ENCODE assay signal across 19 cellular contexts in genomic region chr20:58216334-58216733, GRCh38. TPM values are rescaled to one million over a fixed set of nuclear protein-coding genes. Genes with fewer than 3 reads are reported as not detected.
DNase-seq lines count a peak whose midpoint lies in the region; ATAC-seq, FAIRE-seq and TF ChIP-seq lines count a peak whose summit lies in the region.
"Had no signal": no experiment of that assay in that cellular context is flagged by ENCODE, and none has a peak within 500 bp of the region (broad histone marks: within the 10 kb centered on the region; RNA-seq: fewer than 3 reads in every experiment).

No MANE protein-coding gene starts in this region.

- peaks cover 0 to 11% (median 7%) of the 10 kb centered on the region in 4 donors for H3K9me3 ChIP-seq in upper lobe of left lung

- no peaks in the 10 kb centered on the region for H3K27me3 ChIP-seq in upper lobe of left lung

- FAIRE-seq in HTR-8/SVneo (lab: Jason Lieb, UNC), result peak; percentile 26
- FAIRE-seq: K562 had no signal

- ATAC-seq in upper lobe of left lung (ENCODE audit: low FRiP score in 2 of 2), result peak; percentile 46 to 79
- no peak for ATAC-seq in HG03135 (IDR thresholded peaks at IDR 0.05; ENCODE audit: unreplicated experiment)
- ATAC-seq: HCT116, K562 had no signal

- H3K4me1 ChIP-seq in upper lobe of left lung, result peaks cover 0 to 12% (median 6%) of the 10 kb centered on the region in 4 donors

- no peaks in the 10 kb centered on the region for H3K36me3 ChIP-seq in upper lobe of left lung

- 21 to 27% methylated on average over 4 of the region's 4 CpGs for WGBS in upper lobe of left lung, 2 donors

- peak overlapping the region in 1 of 4 donors; percentile 50 for H3K27ac ChIP-seq in upper lobe of left lung
- H3K27ac ChIP-seq: RWPE1 had no signal

- TF ChIP-seq CTCF in upper lobe of left lung (IDR thresholded peaks at IDR 0.05), result no peak
- TF ChIP-seq CTCF in GM10266 (IDR thresholded peaks at IDR 0.05; ENCODE audit: control insufficient read depth, insufficient read depth, low read depth, missing control alignments), result no peak

- H3K4me3 ChIP-seq in upper lobe of left lung, result no peak overlapping the region
- H3K4me3 ChIP-seq: K562 had no signal

- no peak for TF ChIP-seq POLR2A in upper lobe of left lung (IDR thresholded peaks at IDR 0.05)

- DNase-seq in HTR-8/SVneo (ENCODE audit: insufficient read length, low spot score), result no peak
- peak; percentile 78 for DNase-seq in amniotic epithelial cell (ENCODE audit: low read depth)
- peak; percentile 66 for DNase-seq in iris pigment epithelial cell (ENCODE audit: low read depth)
- peak in 1 of 2 donors; percentile 59 for DNase-seq in upper lobe of left lung
- DNase-seq in epidermal melanocyte (ENCODE audit: insufficient read length, low spot score), result no peak
- no peak for DNase-seq in GM10266 (ENCODE audit: extremely low spot score)
- DNase-seq: ACHN, DMS79 treated with DMSO at 0.1 percent for 48 hours, GOT3, NCI-H187, NCI-H2107, NCI-H226, NCI-H524, NCI-H82 had no signal

- TF ChIP-seq EP300 in upper lobe of left lung (IDR thresholded peaks at IDR 0.05), result peak in 1 of 4 donors; percentile 63

RNA-seq across cellular contexts. Expression of gene ANKRD60, which starts 12.1 kb away (rescaled TPM):
- total RNA-seq in upper lobe of left lung, result not detected
- total RNA-seq: G401, K562 had no signal

Comparison
In these comparisons a context has a peak if more than half of its experiments do, and no peak if none do; other contexts are left out.
1. DNase-seq: peak in amniotic epithelial cell (single experiment) and iris pigment epithelial cell (single experiment); none in HTR-8/SVneo (single experiment), epidermal melanocyte (single experiment) and GM10266 (single experiment).